In genomic region chr4:165369522-165369921, GRCh38 we compare ENCODE assay signal across 19 cellular contexts. TPM values are rescaled to one million over a fixed set of nuclear protein-coding genes. Genes with fewer than 3 reads are reported as not detected.
DNase-seq lines count a peak whose midpoint lies in the region; TF ChIP-seq lines count a peak whose summit lies in the region.
"Had no signal": no experiment of that assay in that cellular context is flagged by ENCODE, and none has a peak within 500 bp of the region (broad histone marks: within the 10 kb centered on the region; RNA-seq: fewer than 3 reads in every experiment).

No MANE protein-coding gene starts in this region.

- H3K9me3 ChIP-seq in prostate gland, result no peaks in the 10 kb centered on the region

- no peaks in the 10 kb centered on the region for H3K36me3 ChIP-seq in prostate gland

- POLR2A ChIA-PET in HEK293T (lab: Yijun Ruan, JAX), result no interaction called here

- CTCF ChIA-PET in HEK293T (lab: Yijun Ruan, JAX), result interaction anchor here (1.0 kb wide), 1 partner anchor 9 kb away, joined by 3 read pairs; the partner anchor contains the start of gene CPE

- no peak overlapping the region for H3K4me3 ChIP-seq in prostate gland
- H3K4me3 ChIP-seq: lung, skin epidermis had no signal

- no peak for TF ChIP-seq POLR2A in prostate gland (IDR thresholded peaks at IDR 0.05)

- H3K27ac ChIP-seq in epithelial cell of prostate (peak overlapping the region; percentile 31), prostate gland (no peak overlapping the region)
- H3K27ac ChIP-seq: skin epidermis, VCaP had no signal

- WGBS in prostate gland, result 71% methylated on average over 5 of the region's 5 CpGs

- in situ Hi-C loops in GM13976 (cut with MboI; ENCODE audit: low sequenced_read_pairs, unreplicated experiment), result no loop called here

- peak; percentile 66 for DNase-seq in LHCN-M2 (ENCODE audit: low read depth)
- DNase-seq in RPMI7951 (ENCODE audit: low read depth), result peak; percentile 20
- peak; percentile 45 for DNase-seq in epithelial cell of prostate (ENCODE audit: low read depth, low spot score)
- DNase-seq in prostate gland (ENCODE audit: low spot score), result peak; percentile 50
- no peak for DNase-seq in GF-D8 (lab: John Stamatoyannopoulos, UW)
- DNase-seq in inferior parietal cortex (ENCODE audit: extremely low spot score), result no peak
- DNase-seq in GM13976 (ENCODE audit: low spot score), result no peak
- no peak for DNase-seq in HEK293T (ENCODE audit: extremely low spot score)
- DNase-seq: activated CD4-positive, alpha-beta T cell treated with anti-CD3 and anti-CD28 coated beads, Interleukin-2, amount 50 U/mL, for 4 hours; activated T-cell treated with anti-CD3 and anti-CD28 coated beads, Interleukin-2, amount 50 U/mL, for 1 hour; COR-L47; GOT3; KG1; NCI-H146; stimulated activated CD4-positive, alpha-beta T cell treated with anti-CD3 and anti-CD28 coated beads, Interleukin-4, amount 100 ng/mL, for 4 hours; T-helper 1 cell had no signal

- H3K27me3 ChIP-seq in prostate gland (replicated peaks; ENCODE audit: insufficient read depth), result no peaks in the 10 kb centered on the region

- H3K4me1 ChIP-seq in prostate gland (replicated peaks), result no peaks in the 10 kb centered on the region

- intact Hi-C loops in prostate gland (cut with DNase I), result no loop called here

- TF ChIP-seq CTCF in prostate gland (IDR thresholded peaks at IDR 0.05), result no peak
- TF ChIP-seq CTCF in GM13976 (IDR thresholded peaks at IDR 0.05; ENCODE audit: borderline replicate concordance, control extremely low read depth, extremely low read depth, insufficient read depth, missing control alignments), result no peak

TF ChIP-seq in HEK293T, 16 proteins besides CTCF, POLR2A, EP300 and RAD21:
- TF ChIP-seq ELF4 (IDR thresholded peaks at IDR 0.05) (no peak), LEF1 (IDR thresholded peaks at IDR 0.05; ENCODE audit: borderline replicate concordance) (no peak), SUZ12 (IDR thresholded peaks at IDR 0.05) (no peak), NFRKB (IDR thresholded peaks at IDR 0.05) (no peak), BHLHE40 (IDR thresholded peaks at IDR 0.05; ENCODE audit: borderline replicate concordance) (no peak), ZNF384 (IDR thresholded peaks at IDR 0.05) (no peak), L3MBTL2 (conservative IDR thresholded peaks at IDR 0.05) (no peak), SP1 (IDR thresholded peaks at IDR 0.05) (no peak), ARNT (IDR thresholded peaks at IDR 0.05) (no peak), HDGF (IDR thresholded peaks at IDR 0.05; ENCODE audit: borderline replicate concordance) (no peak)

RNA-seq across cellular contexts. Expression of gene CPE, which starts 9.3 kb away (rescaled TPM):
- total RNA-seq in LHCN-M2 (2014; rRNA removed) (2.3 and 3.6 TPM in 2 replicates), prostate gland (100 to 1,000 TPM; 717 to 885 TPM)
- polyA plus RNA-seq in LHCN-M2 (2012), result 5.3 TPM
- under 0.01 and 0.10 TPM in 2 replicates for total RNA-seq in RPMI7951 (2014; rRNA removed; shearing (Covaris generic))

RNA-seq across cellular contexts. Expression of gene MSMO1, which starts 42.1 kb away (rescaled TPM):
- total RNA-seq in LHCN-M2 (2014; rRNA removed) (70.5 and 74.1 TPM in 2 replicates), prostate gland (10 to 100 TPM; 45.0 to 76.9 TPM)
- 41.3 TPM for polyA plus RNA-seq in LHCN-M2 (2012)
- 88.9 and 95.4 TPM in 2 replicates for total RNA-seq in RPMI7951 (2014; rRNA removed; shearing (Covaris generic))

Comparison
In these comparisons a context has a peak if more than half of its experiments do, and no peak if none do; other contexts are left out.
1. DNase-seq: peak in LHCN-M2 (single experiment), RPMI7951 (single experiment), epithelial cell of prostate (single experiment) and prostate gland (single experiment); none in GF-D8 (single experiment), inferior parietal cortex (single experiment), GM13976 (single experiment) and HEK293T (single experiment).
2. RNA of gene CPE, which starts 9.3 kb away (total RNA-seq): 717 to 885 TPM in prostate gland; 2.3 to 3.6 TPM in LHCN-M2 and under 0.01 to 0.10 TPM in RPMI7951; every median in the first group is over 100 times any median in the second.